Comparison of ENCODE assay signal across 8 cellular contexts in the genomic region with DNA sequence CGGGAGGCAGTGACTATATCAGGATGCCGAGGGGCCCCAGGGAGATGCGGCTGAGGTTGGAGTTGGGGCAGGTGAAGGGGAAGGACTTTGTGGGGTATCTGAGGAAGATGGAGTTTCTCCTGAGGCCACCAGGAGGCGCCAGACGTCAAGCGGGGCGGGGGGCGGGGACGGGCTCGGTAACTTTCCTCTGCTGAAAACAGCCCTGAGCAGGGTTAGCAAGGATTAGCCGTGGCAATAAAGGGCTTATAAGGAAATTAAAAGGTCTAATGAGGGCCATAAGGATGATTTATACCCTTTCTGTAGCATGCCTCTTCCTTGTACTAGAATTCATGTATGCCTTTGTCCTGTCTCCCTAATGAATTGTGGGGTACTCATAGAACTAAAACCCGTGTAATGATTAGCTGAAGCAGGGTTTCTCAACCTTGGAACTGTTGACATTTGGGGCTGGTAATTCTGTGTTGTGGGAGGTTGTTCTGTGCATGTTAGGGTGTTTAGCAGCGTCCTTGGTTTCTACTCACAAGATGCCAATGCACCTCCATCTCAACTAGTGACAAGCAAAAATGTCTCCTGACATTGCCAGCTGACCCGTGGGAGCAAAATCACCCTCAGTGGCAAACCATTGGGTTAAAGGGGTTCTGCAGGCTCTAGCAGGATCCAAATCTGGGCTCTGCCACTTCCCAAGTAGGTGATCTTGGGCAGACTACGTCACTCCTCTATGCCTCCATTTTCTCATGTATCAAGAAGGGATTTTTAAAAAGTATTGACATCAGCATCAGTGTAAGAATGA.
A peak's percentile ranks its signal among the peaks of the same experiment; 100 is the strongest.
DNase-seq lines count a peak whose midpoint lies in the region; ATAC-seq and TF ChIP-seq lines count a peak whose summit lies in the region.

No MANE protein-coding gene starts in this region.

- H3K4me1 ChIP-seq in iPS DF 6.9 (ENCODE audit: control insufficient read depth, insufficient read depth, low read length) = peaks cover 2% of the 10 kb centered on the region; the same call in 1 of the 2 replicates

- no CpG with 5 or more reads among the region's 15 CpGs for WGBS in iPS DF 6.9 (ENCODE audit: insufficient coverage, insufficient read length)

- H3K27ac ChIP-seq in SU-DHL-6 (ENCODE audit: low read depth, low read length) (peak overlapping the region; percentile 22; the same call in 1 of the 2 replicates), iPS DF 6.9 (ENCODE audit: low read length) (no peak overlapping the region)

- H3K9ac ChIP-seq in SU-DHL-6 (ENCODE audit: low read length) = peak overlapping the region; percentile 14; the same call in 1 of the 2 replicates

- H3K4me3 ChIP-seq in SU-DHL-6 (ENCODE audit: insufficient read depth, low read length, poor library complexity, severe bottlenecking) (no peak overlapping the region), iPS DF 6.9 (ENCODE audit: low read length) (no peak overlapping the region)

- DNase-seq in Daoy (ENCODE audit: low read depth) (peak; percentile 57), iPS DF 6.9 (ENCODE audit: low read depth, low spot score) (peak; percentile 22), middle frontal gyrus (ENCODE audit: extremely low spot score, low spot score) (no peak)
- DNase-seq in activated naive CD8-positive, alpha-beta T cell treated with anti-CD3 and anti-CD28 coated beads, Interleukin-2, amount 50 U/mL, for 16 hours (ENCODE audit: low read depth, low spot score) = peak; percentile 3
- DNase-seq in stimulated activated CD4-positive, alpha-beta T cell treated with anti-CD3 and anti-CD28 coated beads, Interleukin-1b, Interleukin-23, amount 100 ng/mL, for 48 hours = peak; percentile 29

- H3K79me2 ChIP-seq in SU-DHL-6 (ENCODE audit: insufficient read depth, low read length) = no peaks in the 10 kb centered on the region

- H3K27me3 ChIP-seq in SU-DHL-6 (ENCODE audit: low read length) (no peaks in the 10 kb centered on the region), iPS DF 6.9 (ENCODE audit: control insufficient read depth, insufficient read depth, low read length) (no peaks in the 10 kb centered on the region)

- H3K36me3 ChIP-seq in SU-DHL-6 (ENCODE audit: low read length) = no peaks in the 10 kb centered on the region
- no peaks in the 10 kb centered on the region for H3K36me3 ChIP-seq in iPS DF 6.9 (ENCODE audit: control insufficient read depth, insufficient read depth, low read length)

- H2AFZ ChIP-seq in SU-DHL-6 (ENCODE audit: low read depth, low read length, severe bottlenecking) = peak overlapping the region; percentile 74

- H4K20me1 ChIP-seq in SU-DHL-6 (ENCODE audit: low read depth, low read length) = no peaks in the 10 kb centered on the region

- H3K9me2 ChIP-seq in SU-DHL-6 (replicated peaks; ENCODE audit: insufficient read depth, low read length) = no peaks in the 10 kb centered on the region

- H3K9me3 ChIP-seq in SU-DHL-6 (ENCODE audit: insufficient read depth, low read length) (no peaks in the 10 kb centered on the region), iPS DF 6.9 (ENCODE audit: control insufficient read depth, insufficient read depth, low read length) (no peaks in the 10 kb centered on the region)

- no peaks in the 10 kb centered on the region for H3F3A ChIP-seq in SU-DHL-6 (ENCODE audit: insufficient read depth)

- peak overlapping the region; percentile 42 for H3K4me2 ChIP-seq in SU-DHL-6 (ENCODE audit: low read depth, low read length, poor library complexity, severe bottlenecking)

- TF ChIP-seq CTCF in SU-DHL-6 (IDR thresholded peaks at IDR 0.05; ENCODE audit: insufficient read depth, low read length, poor library complexity, severe bottlenecking) = peak; percentile 81

- ATAC-seq in HG02981 (IDR thresholded peaks at IDR 0.05; ENCODE audit: unreplicated experiment) = peak; percentile 57
- no peak for ATAC-seq in GM18870 (IDR thresholded peaks at IDR 0.05; ENCODE audit: unreplicated experiment)
